Comparison of ENCODE assay signal across 19 cellular contexts in the genomic region with DNA sequence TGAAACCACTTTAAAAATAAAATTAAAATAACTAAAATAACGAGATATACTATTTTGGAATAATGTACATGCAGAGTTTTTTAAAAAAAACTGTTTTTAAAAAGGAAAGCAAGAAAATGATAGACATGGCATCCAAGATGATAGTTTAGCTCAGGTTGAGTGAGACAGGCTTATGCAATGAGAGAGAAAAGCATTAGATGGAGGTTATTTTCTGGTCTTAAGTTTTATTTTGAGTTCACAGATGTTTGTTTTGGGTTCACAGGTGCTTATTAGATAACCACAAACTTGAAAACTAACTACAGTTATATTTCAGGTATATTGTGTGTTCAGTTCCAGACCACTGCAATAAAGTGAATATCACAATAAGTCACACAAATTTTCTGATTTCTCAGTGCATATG.
DNase-seq lines count a peak whose midpoint lies in the region; ATAC-seq, FAIRE-seq and TF ChIP-seq lines count a peak whose summit lies in the region.
"Had no signal": no experiment of that assay in that cellular context is flagged by ENCODE, and none has a peak within 500 bp of the region (broad histone marks: within the 10 kb centered on the region; RNA-seq: fewer than 3 reads in every experiment).

No MANE protein-coding gene starts in this region.

- H3K79me2 ChIP-seq in MM.1S (ENCODE audit: low read length): no peaks in the 10 kb centered on the region

- TF ChIP-seq CTCF in MM.1S (IDR thresholded peaks at IDR 0.05; ENCODE audit: low read length): no peak
- no peak for TF ChIP-seq CTCF in kidney (IDR thresholded peaks at IDR 0.05; ENCODE audit: borderline replicate concordance, extremely low read depth, insufficient read depth)

- H3K36me3 ChIP-seq in MM.1S (replicated peaks; ENCODE audit: insufficient read depth, low read length) (no peaks in the 10 kb centered on the region), kidney (ENCODE audit: control insufficient read depth in 1 of 2, insufficient read depth in 2 of 2, low read length in 2 of 2) (no peaks in the 10 kb centered on the region), HAP-1 (replicated peaks) (no peaks in the 10 kb centered on the region)
- H3K36me3 ChIP-seq: BLaER1 treated with 17β-estradiol and CSF1 and Interleukin-3, amounts not matched to agents 10 nM and 100 nM had no signal

- FAIRE-seq in colon (lab: Jason Lieb, UNC): peak; percentile 45
- FAIRE-seq in kidney (lab: Jason Lieb, UNC): peak; percentile 58
- FAIRE-seq: A549, D721Med, GM12891 had no signal

- H3K9ac ChIP-seq in MM.1S (ENCODE audit: low read length) (no peak overlapping the region), kidney (ENCODE audit: low read length in 2 of 2) (no peak overlapping the region)
- H3K9ac ChIP-seq: BLaER1 treated with 17β-estradiol and CSF1 and Interleukin-3, amounts not matched to agents 10 nM and 100 nM had no signal

- H3K27ac ChIP-seq in MM.1S (ENCODE audit: low read length): no peak overlapping the region
- H3K27ac ChIP-seq in kidney (ENCODE audit: low read depth in 2 of 2, low read length in 2 of 2): no peak overlapping the region
- H3K27ac ChIP-seq: A549; BLaER1 treated with 17β-estradiol and CSF1 and Interleukin-3, amounts not matched to agents 10 nM and 100 nM; C4-2B had no signal

- H4K20me1 ChIP-seq in MM.1S (ENCODE audit: insufficient read depth, low read length): no peaks in the 10 kb centered on the region
- H4K20me1 ChIP-seq: BLaER1 treated with 17β-estradiol and CSF1 and Interleukin-3, amounts not matched to agents 10 nM and 100 nM had no signal

- H3K4me1 ChIP-seq in MM.1S (ENCODE audit: low read length) (peaks cover 10% of the 10 kb centered on the region; the same call in 1 of the 2 replicates), kidney (ENCODE audit: control insufficient read depth in 1 of 2, insufficient read depth in 1 of 2, low read depth in 1 of 2, low read length in 2 of 2) (no peaks in the 10 kb centered on the region), HAP-1 (peaks cover 22% of the 10 kb centered on the region)
- H3K4me1 ChIP-seq: A549; BLaER1 treated with 17β-estradiol and CSF1 and Interleukin-3, amounts not matched to agents 10 nM and 100 nM; Caco-2 had no signal

- H3K27me3 ChIP-seq in MM.1S (replicated peaks; ENCODE audit: insufficient read depth, low read length) (no peaks in the 10 kb centered on the region), HAP-1 (ENCODE audit: low read depth) (no peaks in the 10 kb centered on the region)
- H3K27me3 ChIP-seq: BLaER1 treated with 17β-estradiol and CSF1 and Interleukin-3, amounts not matched to agents 10 nM and 100 nM had no signal

- H3K9me2 ChIP-seq in MM.1S (replicated peaks; ENCODE audit: insufficient read depth, low read length): no peaks in the 10 kb centered on the region

- intact Hi-C loops in kidney (cut with DNase I): no loop called here

- no peaks in the 10 kb centered on the region for H3K9me3 ChIP-seq in MM.1S (replicated peaks; ENCODE audit: insufficient read depth, low read length)
- H3K9me3 ChIP-seq in kidney (ENCODE audit: control insufficient read depth in 1 of 2, low read length in 2 of 2): peaks cover 0 to 8% of the 10 kb centered on the region in 2 donors
- no peaks in the 10 kb centered on the region for H3K9me3 ChIP-seq in HAP-1
- H3K9me3 ChIP-seq: A549, Caco-2 had no signal

- in situ Hi-C loops in HAP-1 (cut with MboI; ENCODE audit: low sequenced_read_pairs): no loop called here

- DNase-seq in MM.1S: peak; percentile 55
- DNase-seq in kidney: no peak
- no peak for DNase-seq in HAP-1 (ENCODE audit: low spot score in 2 of 2)
- DNase-seq: 8988T; AML-193; Caco-2; Calu3; CD4-positive, alpha-beta T cell; CD8-positive, alpha-beta T cell; DMS79 treated with DMSO at 0.1 percent for 48 hours; GF-D8 had no signal

- H3F3A ChIP-seq in MM.1S (ENCODE audit: insufficient read depth, low read length): no peaks in the 10 kb centered on the region

- no peak overlapping the region for H2AFZ ChIP-seq in MM.1S (ENCODE audit: low read length)

- ATAC-seq in HG03565 (IDR thresholded peaks at IDR 0.05; ENCODE audit: unreplicated experiment) (no peak), GM18517 (IDR thresholded peaks at IDR 0.05; ENCODE audit: unreplicated experiment) (no peak)
- ATAC-seq: A549; CD8-positive, alpha-beta T cell had no signal

- no peak overlapping the region for H3K4me2 ChIP-seq in MM.1S (ENCODE audit: low read depth, low read length)
- H3K4me2 ChIP-seq: A549; BLaER1 treated with 17β-estradiol and CSF1 and Interleukin-3, amounts not matched to agents 10 nM and 100 nM had no signal

- no peak overlapping the region for H3K4me3 ChIP-seq in MM.1S (ENCODE audit: low read length)
- no peak overlapping the region for H3K4me3 ChIP-seq in kidney (ENCODE audit: low read length in 2 of 2)
- no peak overlapping the region for H3K4me3 ChIP-seq in HAP-1
- H3K4me3 ChIP-seq: A549; BLaER1 treated with 17β-estradiol and CSF1 and Interleukin-3, amounts not matched to agents 10 nM and 100 nM had no signal
